In the genomic region with DNA sequence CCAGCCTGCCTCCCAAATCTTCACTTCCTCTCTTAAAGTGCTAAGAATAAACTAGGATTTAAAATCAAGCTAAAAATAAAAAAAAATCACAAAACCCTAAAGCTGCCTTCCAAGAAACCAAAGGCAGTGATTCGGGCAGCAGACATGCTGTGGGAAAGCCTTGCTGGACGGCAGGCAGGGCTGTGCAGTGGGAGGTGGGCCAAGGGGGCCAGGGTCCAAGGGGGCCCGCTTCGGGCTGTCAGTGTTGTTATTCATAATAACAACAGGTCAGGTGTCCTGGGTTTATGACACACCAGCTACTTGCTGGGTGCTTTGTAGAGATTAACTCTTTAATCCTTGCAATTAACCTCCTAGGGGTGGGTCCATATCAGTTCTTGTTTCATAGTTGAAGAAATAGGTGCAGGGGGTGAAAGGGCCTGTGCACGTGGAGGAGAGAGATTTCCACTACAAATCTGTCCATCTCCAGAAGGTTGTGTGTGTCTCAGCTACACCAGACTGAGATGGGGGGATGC, we compare ENCODE assay signal across 21 cellular contexts.
"Had no signal": no experiment of that assay in that cellular context is flagged by ENCODE, and none has a peak within 500 bp of the region (broad histone marks: within the 10 kb centered on the region; RNA-seq: fewer than 3 reads in every experiment).

No MANE protein-coding gene starts in this region.

- H3K27ac ChIP-seq: heart right ventricle, left lung, lower lobe of right lung, pancreas, prostate gland, right lobe of liver, stomach, thoracic aorta, transverse colon had no signal

- H3K9me3 ChIP-seq: heart right ventricle, left lung, lower lobe of right lung, pancreas, prostate gland, right lobe of liver, stomach, thoracic aorta, transverse colon had no signal

- DNase-seq: effector memory CD4-positive, alpha-beta T cell; heart right ventricle; islet precursor cell; left lung; lower lobe of right lung; natural killer cell; pancreas; right lobe of liver; stimulated activated CD4-positive, alpha-beta T cell treated with anti-CD3 and anti-CD28 coated beads, Interleukin-15, amount 100 ng/mL, for 24 hours; stimulated activated CD4-positive, alpha-beta T cell treated with anti-CD3 and anti-CD28 coated beads, Interleukin-1b, Interleukin-23, amount 100 ng/mL, for 48 hours; stimulated activated CD4-positive, alpha-beta T cell treated with anti-CD3 and anti-CD28 coated beads, Interleukin-4, amount 100 ng/mL, for 24 hours; stimulated activated naive CD4-positive, alpha-beta T cell; stomach; substantia nigra; transverse colon had no signal

- H3K27me3 ChIP-seq: pancreas, right lobe of liver had no signal

- ATAC-seq: esophagus mucosa, left lung, lower lobe of right lung, natural killer cell, pancreas, right lobe of liver had no signal

- H3K36me3 ChIP-seq: heart right ventricle, left lung, lower lobe of right lung, pancreas, prostate gland, right lobe of liver, stomach, thoracic aorta, transverse colon had no signal

- H3K27ac Mint-ChIP-seq: memory B cell, mesothelial cell of epicardium, natural killer cell had no signal

- H3K4me3 ChIP-seq: heart right ventricle, left lung, lower lobe of right lung, pancreas, prostate gland, right lobe of liver, stomach, thoracic aorta, transverse colon had no signal

- H3K9me3 Mint-ChIP-seq: memory B cell, mesothelial cell of epicardium, natural killer cell, neural crest cell had no signal

- H3K4me1 ChIP-seq: heart right ventricle, left lung, lower lobe of right lung, pancreas, prostate gland, right lobe of liver, stomach, transverse colon had no signal

- H3K36me3 Mint-ChIP-seq: memory B cell, mesothelial cell of epicardium, natural killer cell had no signal

- H3K4me3 Mint-ChIP-seq: memory B cell, mesothelial cell of epicardium, natural killer cell, neural crest cell had no signal

- H3K4me1 Mint-ChIP-seq: memory B cell, mesothelial cell of epicardium, natural killer cell, neural crest cell had no signal
